In the genomic region with DNA sequence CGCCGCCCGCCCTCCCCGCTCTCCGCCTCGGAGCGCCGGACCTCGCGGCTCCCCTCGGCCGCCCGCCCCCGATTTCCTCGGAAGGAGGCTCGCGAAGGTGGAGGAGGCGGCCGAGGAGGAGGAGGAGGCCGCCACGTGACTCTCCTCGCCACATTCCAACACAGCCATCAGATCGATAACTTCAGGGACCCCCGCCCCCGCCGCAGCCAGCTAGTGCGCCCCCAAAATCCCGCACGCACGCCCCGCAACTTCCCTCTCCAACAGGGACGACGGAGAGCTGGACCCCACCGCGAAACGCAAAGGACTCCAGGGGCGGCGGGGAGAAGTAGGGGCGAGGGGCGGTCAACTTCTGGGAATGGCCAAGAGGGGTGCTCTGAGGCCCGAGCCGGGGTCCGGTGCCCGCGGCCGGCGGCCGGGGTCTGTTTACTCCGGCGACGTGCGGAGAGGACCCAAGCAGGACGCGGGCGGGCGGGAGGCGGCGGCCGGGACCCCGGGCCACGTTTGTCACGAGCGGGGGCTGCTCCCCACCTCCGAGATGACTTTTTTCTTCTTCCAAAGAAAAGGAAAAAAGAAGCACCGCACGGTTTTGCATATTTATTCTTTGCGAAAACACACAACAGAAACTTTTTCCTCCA, we compare ENCODE assay signal across 8 cellular contexts. TPM values are rescaled to one million over a fixed set of nuclear protein-coding genes. Genes with fewer than 3 reads are reported as not detected.
A peak's percentile ranks its signal among the peaks of the same experiment; 100 is the strongest.
DNase-seq lines count a peak whose midpoint lies in the region; ATAC-seq and TF ChIP-seq lines count a peak whose summit lies in the region.

No MANE protein-coding gene starts in this region.

- H3K27ac Mint-ChIP-seq in IgD-negative memory B cell: peak overlapping the region; percentile 27 to 92 (median 80)

- H3K9me3 Mint-ChIP-seq in IgD-negative memory B cell: peaks cover 0 to 11% (median 2%) of the 10 kb centered on the region in 3 donors

- H3K4me3 ChIP-seq in lung (peak overlapping the region; percentile 88), tibial artery (peak overlapping the region; percentile 67 to 76)

- no peaks in the 10 kb centered on the region for H3K36me3 Mint-ChIP-seq in IgD-negative memory B cell

- DNase-seq in AG08396 (ENCODE audit: low spot score) (peak; percentile 29), caudate nucleus (lab: John Stamatoyannopoulos, UW) (peak in 21 of 61 donors; percentile 3 to 66 (median 28)), lung (ENCODE audit: low spot score) (no peak), tibial artery (peak; percentile 23 to 68), glomerular visceral epithelial cell (ENCODE audit: extremely low spot score) (no peak), NCI-H187 (lab: John Stamatoyannopoulos, UW) (no peak)

- H3K27me3 ChIP-seq in lung (ENCODE audit: control insufficient read depth, insufficient read depth) (no peaks in the 10 kb centered on the region), tibial artery (peaks cover 0 to 19% of the 10 kb centered on the region in 2 donors)

- H3K4me1 Mint-ChIP-seq in IgD-negative memory B cell: peaks cover 0 to 9% (median 7%) of the 10 kb centered on the region in 3 donors

- H3K9me3 ChIP-seq in lung (ENCODE audit: control insufficient read depth in 2 of 2, insufficient read depth in 1 of 2, low read length in 1 of 2) (no peaks in the 10 kb centered on the region), tibial artery (no peaks in the 10 kb centered on the region)

- H3K36me3 ChIP-seq in lung (ENCODE audit: control insufficient read depth in 2 of 2, insufficient read depth in 2 of 2, low read length in 2 of 2) (no peaks in the 10 kb centered on the region), tibial artery (no peaks in the 10 kb centered on the region)

- H3K27ac ChIP-seq in caudate nucleus (ENCODE audit: low read depth, low read length) (peak overlapping the region; percentile 79), lung (ENCODE audit: low read depth in 1 of 2, low read length in 1 of 2) (peak overlapping the region; percentile 90 to 91), tibial artery (peak overlapping the region; percentile 77 to 81)

- peaks cover 1 to 7% of the 10 kb centered on the region in 2 donors for H3K4me1 ChIP-seq in lung (ENCODE audit: control insufficient read depth in 2 of 2, insufficient read depth in 2 of 2, low read length in 2 of 2)
- H3K4me1 ChIP-seq in tibial artery: peaks cover 0 to 33% (median 5%) of the 10 kb centered on the region in 4 donors

- peak overlapping the region; percentile 43 to 93 (median 82) for H3K4me3 Mint-ChIP-seq in IgD-negative memory B cell

- H3K27me3 Mint-ChIP-seq in IgD-negative memory B cell: peaks cover 28% of the 10 kb centered on the region

- ATAC-seq in lung (ENCODE audit: insufficient read depth, low FRiP score): no peak
- ATAC-seq in GM19397 (IDR thresholded peaks at IDR 0.05; ENCODE audit: unreplicated experiment): no peak

- 0 to 2% methylated on average over 57 to 67 of the region's 67 CpGs for WGBS in lung, 2 donors

- intact Hi-C loops in tibial artery (cut with DNase I; ENCODE audit: low total_unique reads): loop anchor here (5.0 to 10.0 kb wide), 2 partner anchors 118 to 155 kb away; no protein-coding TSS in a partner anchor

- TF ChIP-seq CTCF in lung (IDR thresholded peaks at IDR 0.05; ENCODE audit: control extremely low read depth, extremely low read depth) (no peak), tibial artery (IDR thresholded peaks at IDR 0.05) (no peak)

RNA-seq across cellular contexts. Expression of a gene that starts 1.9 kb away (rescaled TPM):
- polyA plus RNA-seq in IgD-negative memory B cell: not detected
- total RNA-seq in lung: 10 to 100 TPM; 16.4 to 48.8 TPM
- polyA plus RNA-seq in lung: 1 to 10 TPM; 1.5 to 4.9 TPM

Comparison
In these comparisons a context has a peak if more than half of its experiments do, and no peak if none do; other contexts are left out.
1. DNase-seq: peak in AG08396 (single experiment) and tibial artery (2 of 2); none in lung (single experiment), glomerular visceral epithelial cell (single experiment) and NCI-H187 (0 of 2).
2. Peak in every context shown above with its lines, with median percentiles within 50 percentile points of each other: H3K27ac ChIP-seq.